Comparison of ENCODE assay signal across 19 cellular contexts in the genomic region with DNA sequence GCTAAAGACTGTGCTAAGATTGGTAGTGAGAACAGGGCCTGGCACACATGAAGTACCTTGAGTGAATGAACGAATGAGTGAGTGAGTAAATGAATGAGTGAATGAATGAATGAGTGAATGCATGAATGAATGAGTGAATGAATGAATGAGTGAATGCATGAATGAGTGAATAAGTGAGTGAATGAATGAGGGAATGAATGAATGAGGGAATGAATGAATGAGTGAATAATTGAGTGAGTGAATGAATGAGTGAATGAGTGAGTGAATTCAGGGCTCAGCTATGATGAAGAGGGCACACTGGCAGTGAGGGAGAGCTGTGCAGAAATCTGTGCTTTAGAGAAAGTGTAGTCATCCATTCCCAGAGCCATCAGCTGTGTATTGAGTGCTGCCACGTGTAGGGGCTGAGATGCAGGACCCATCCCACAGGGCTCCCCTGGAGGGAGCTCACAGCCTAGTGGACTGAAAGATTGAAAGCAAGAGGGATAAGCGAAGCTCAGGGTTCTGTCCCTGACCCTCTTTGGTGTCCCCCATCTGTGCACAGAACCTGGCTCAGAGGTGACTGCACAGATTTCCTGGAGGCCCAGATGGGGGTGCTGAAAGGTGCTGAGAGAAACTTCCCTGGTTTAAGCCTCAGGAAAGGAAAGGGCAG.
A peak's percentile ranks its signal among the peaks of the same experiment; 100 is the strongest.
DNase-seq lines count a peak whose midpoint lies in the region; ATAC-seq and TF ChIP-seq lines count a peak whose summit lies in the region.
"Had no signal": no experiment of that assay in that cellular context is flagged by ENCODE, and none has a peak within 500 bp of the region (broad histone marks: within the 10 kb centered on the region; RNA-seq: fewer than 3 reads in every experiment).

No MANE protein-coding gene starts in this region.

- H3K9me3 ChIP-seq in A673 (ENCODE audit: low read depth, low read length, poor library complexity, severe bottlenecking) (no peaks in the 10 kb centered on the region), BLaER1 (peaks cover 12% of the 10 kb centered on the region), WERI-Rb-1 (ENCODE audit: severe bottlenecking) (no peaks in the 10 kb centered on the region), PC-9 (ENCODE audit: insufficient read depth, low read depth) (no peaks in the 10 kb centered on the region)
- H3K9me3 ChIP-seq: Caco-2 had no signal

- intact Hi-C loops in A673 (cut with micrococcal nuclease; ENCODE audit: unreplicated experiment) (no loop called here), PC-9 (cut with micrococcal nuclease; ENCODE audit: unreplicated experiment) (no loop called here)

- H3K4me1 ChIP-seq in A673 (ENCODE audit: insufficient read depth, low read length, poor library complexity, severe bottlenecking) (peaks cover 16% of the 10 kb centered on the region), BLaER1 (peaks cover 100% of the 10 kb centered on the region), PC-9 (replicated peaks; ENCODE audit: insufficient read depth) (no peaks in the 10 kb centered on the region)
- H3K4me1 ChIP-seq: Caco-2 had no signal

- no peaks in the 10 kb centered on the region for H3K79me2 ChIP-seq in PC-9 (ENCODE audit: low read depth)

- H3K4me3 ChIP-seq in A673 (ENCODE audit: low read depth, low read length, poor library complexity, severe bottlenecking) (no peak overlapping the region), BLaER1 (no peak overlapping the region), WERI-Rb-1 (ENCODE audit: low read depth, low read length) (no peak overlapping the region), PC-9 (no peak overlapping the region)

- no peaks in the 10 kb centered on the region for H3K9me2 ChIP-seq in PC-9 (ENCODE audit: insufficient read depth)

- H3K27me3 ChIP-seq in A673 (replicated peaks; ENCODE audit: insufficient read depth, low read depth, low read length, poor library complexity) (no peaks in the 10 kb centered on the region), BLaER1 (no peaks in the 10 kb centered on the region), WERI-Rb-1 (ENCODE audit: insufficient read depth, low read depth, severe bottlenecking) (no peaks in the 10 kb centered on the region), PC-9 (ENCODE audit: insufficient read depth, low read depth) (peaks cover 27% of the 10 kb centered on the region)

- no peak for TF ChIP-seq CTCF in A673 (conservative IDR thresholded peaks at IDR 0.05; ENCODE audit: low read depth, low read length)
- TF ChIP-seq CTCF in WERI-Rb-1 (IDR thresholded peaks at IDR 0.05; ENCODE audit: low read depth, low read length) = peak; percentile 67
- no peak for TF ChIP-seq CTCF in PC-9 (conservative IDR thresholded peaks at IDR 0.05)

- POLR2A ChIA-PET in A673 (lab: Charles Lee; ENCODE audit: low non-redundant PET) (no interaction called here), PC-9 (lab: Charles Lee; ENCODE audit: unreplicated experiment) (no interaction called here)

- peak overlapping the region; percentile 46; the same call in 1 of the 2 replicates for H3K9ac ChIP-seq in BLaER1

- no peaks in the 10 kb centered on the region for H3F3A ChIP-seq in PC-9 (ENCODE audit: insufficient read depth, low read depth)

- H3K4me2 ChIP-seq in BLaER1 = peak overlapping the region; percentile 99
- no peak overlapping the region for H3K4me2 ChIP-seq in PC-9

- CTCF ChIA-PET in A673 (lab: Charles Lee) (no interaction called here), PC-9 (lab: Charles Lee) (no interaction called here)

- H3K36me3 ChIP-seq in A673 (ENCODE audit: insufficient read depth, low read length, poor library complexity, severe bottlenecking) (no peaks in the 10 kb centered on the region), BLaER1 (no peaks in the 10 kb centered on the region), WERI-Rb-1 (no peaks in the 10 kb centered on the region), PC-9 (ENCODE audit: low read depth) (no peaks in the 10 kb centered on the region)

- no peaks in the 10 kb centered on the region for H4K20me1 ChIP-seq in BLaER1
- no peaks in the 10 kb centered on the region for H4K20me1 ChIP-seq in PC-9 (ENCODE audit: insufficient read depth)

- H2AFZ ChIP-seq in PC-9 = no peak overlapping the region

- no peak for ATAC-seq in HG02938 (IDR thresholded peaks at IDR 0.05; ENCODE audit: unreplicated experiment)
- ATAC-seq: activated CD8-positive, alpha-beta T cell treated with anti-CD3 and anti-CD28 coated beads for 36 hours; natural killer cell treated with Interleukin-12 subunit alpha and Interleukin-12 subunit beta and Interleukin-15 and Interleukin-18, amount 100 ng/mL, for 72 hours; stimulated activated naive CD8-positive, alpha-beta T cell treated with anti-CD3 and anti-CD28 coated beads, Interleukin-15, amount 100 ng/mL, for 72 hours; T-helper 17 cell had no signal

- no TSS peak for BruUV-seq in A673 (replicated peaks; lab: Mats Ljungman, UMichigan)
- BruUV-seq in PC-9 (replicated peaks; lab: Mats Ljungman, UMichigan) = no TSS peak

- DNase-seq in A673 (ENCODE audit: low spot score) = peak; percentile 21
- peak; percentile 76 for DNase-seq in WERI-Rb-1
- peak; percentile 5 for DNase-seq in kidney tubule cell (ENCODE audit: low spot score)
- DNase-seq in RPMI8226 = no peak
- no peak for DNase-seq in PC-9
- DNase-seq: activated CD8-positive, alpha-beta T cell treated with anti-CD3 and anti-CD28 coated beads for 36 hours; activated T-cell treated with anti-CD3 and anti-CD28 coated beads, Interleukin-2, amount 50 U/mL, for 24 hours; AML-193; Caco-2; foreskin melanocyte; NCI-H1694 treated with DMSO at 0.1 percent for 48 hours; stimulated activated CD4-positive, alpha-beta T cell treated with anti-CD3 and anti-CD28 coated beads, Interleukin-2, amount 100 ng/mL, for 24 hours; stimulated activated naive CD8-positive, alpha-beta T cell treated with anti-CD3 and anti-CD28 coated beads, Interleukin-15, amount 100 ng/mL, for 72 hours; T-helper 17 cell; trophoblast cell had no signal

- H3K27ac ChIP-seq in A673 (ENCODE audit: low read depth, low read length, poor library complexity, severe bottlenecking) (no peak overlapping the region), BLaER1 (peak overlapping the region; percentile 89), WERI-Rb-1 (peak overlapping the region; percentile 80), PC-9 (no peak overlapping the region)
- H3K27ac ChIP-seq: epithelial cell of prostate had no signal

Comparison
In these comparisons a context has a peak if more than half of its experiments do, and no peak if none do; other contexts are left out.
1. DNase-seq: peak in A673 (single experiment), WERI-Rb-1 (single experiment) and kidney tubule cell (single experiment); none in RPMI8226 (single experiment) and PC-9 (0 of 2).
2. H3K27ac ChIP-seq: peak in BLaER1 (single experiment) and WERI-Rb-1 (single experiment); none in A673 (single experiment) and PC-9 (single experiment).